In the genomic region with DNA sequence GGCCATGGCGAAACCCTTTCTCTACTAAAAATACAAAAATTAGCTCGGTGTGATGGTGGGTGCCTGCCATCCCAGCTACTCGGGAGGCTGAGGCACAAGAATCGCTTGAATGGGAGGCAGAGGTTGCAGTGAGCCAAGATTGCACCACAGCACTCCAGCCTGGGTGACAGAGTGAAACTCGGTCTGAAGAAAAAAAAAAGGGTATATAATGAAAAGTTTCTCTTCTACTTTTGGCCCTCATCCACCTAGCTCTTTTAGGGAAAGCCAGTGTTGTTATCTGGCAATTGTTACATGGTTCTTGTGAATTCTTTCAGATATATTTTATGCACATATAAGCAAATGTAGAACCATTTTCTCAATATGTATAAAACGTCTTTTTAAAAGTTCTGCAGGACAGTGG, we compare ENCODE assay signal across 17 cellular contexts.
"Had no signal": no experiment of that assay in that cellular context is flagged by ENCODE, and none has a peak within 500 bp of the region (broad histone marks: within the 10 kb centered on the region; RNA-seq: fewer than 3 reads in every experiment).

No MANE protein-coding gene starts in this region.

- H3K27ac Mint-ChIP-seq: activated naive CD4-positive, alpha-beta T cell treated with anti-CD3 and anti-CD28 coated beads for 36 hours; T-helper 1 cell treated with Interleukin-12 subunit alpha and Interleukin-12 subunit beta and Interleukin-4 antibody, amounts not matched to agents 30 μg/mL and 1 μg/mL, for 36 hours had no signal

- H3K27me3 Mint-ChIP-seq: naive B cell had no signal

- DNase-seq: activated CD4-positive, alpha-beta T cell treated with anti-CD3 and anti-CD28 coated beads for 1 hour; activated CD4-positive, alpha-beta T cell treated with anti-CD3 and anti-CD28 coated beads, Interleukin-2, amount 50 U/mL, for 48 hours; activated naive CD4-positive, alpha-beta T cell treated with anti-CD3 and anti-CD28 coated beads for 36 hours; adrenal gland; caudate nucleus; foreskin fibroblast; mesenchymal stem cell; mucosa of descending colon; naive B cell; ovary; stimulated activated CD4-positive, alpha-beta T cell treated with anti-CD3 and anti-CD28 coated beads, Interleukin-4, amount 100 ng/mL, for 4 hours; stimulated activated naive CD4-positive, alpha-beta T cell; substantia nigra had no signal

- H3K4me3 ChIP-seq: adrenal gland, mucosa of descending colon, ovary, smooth muscle cell, tibial nerve had no signal

- H3K36me3 Mint-ChIP-seq: naive B cell had no signal

- H3K4me3 Mint-ChIP-seq: activated naive CD4-positive, alpha-beta T cell treated with anti-CD3 and anti-CD28 coated beads for 36 hours; T-helper 1 cell treated with Interleukin-12 subunit alpha and Interleukin-12 subunit beta and Interleukin-4 antibody, amounts not matched to agents 30 μg/mL and 1 μg/mL, for 36 hours had no signal

- ATAC-seq: mucosa of descending colon, sciatic nerve had no signal

- H3K9me3 Mint-ChIP-seq: activated naive CD4-positive, alpha-beta T cell treated with anti-CD3 and anti-CD28 coated beads for 36 hours; naive B cell; T-helper 1 cell treated with Interleukin-12 subunit alpha and Interleukin-12 subunit beta and Interleukin-4 antibody, amounts not matched to agents 30 μg/mL and 1 μg/mL, for 36 hours had no signal
